ENCODE assay signal across 2 cellular contexts in the genomic region with DNA sequence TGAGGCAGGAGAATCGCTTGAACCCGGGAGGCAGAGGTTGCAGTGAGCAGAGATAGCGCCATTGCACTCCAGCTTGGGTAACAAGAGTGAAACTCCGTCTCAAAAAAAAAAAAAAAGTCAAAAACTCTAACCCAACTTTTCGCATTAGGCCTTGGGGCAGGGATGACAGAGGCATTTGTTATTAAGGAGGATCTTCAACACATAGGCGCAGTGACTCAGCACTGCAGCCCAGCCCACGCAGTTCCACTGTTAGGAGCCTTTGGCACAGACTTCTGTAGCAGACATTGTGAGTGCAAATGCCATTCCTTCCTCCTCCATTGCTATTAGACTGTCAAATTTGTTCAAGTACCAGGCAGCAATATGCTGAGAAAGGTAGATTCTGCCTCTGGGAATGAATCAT.
TF ChIP-seq lines count a peak whose summit lies in the region.

No MANE protein-coding gene starts in this region.

TF ChIP-seq in H1, 55 proteins besides CTCF, POLR2A, EP300 and RAD21:
- TF ChIP-seq GABPA (IDR thresholded peaks at IDR 0.05; ENCODE audit: borderline replicate concordance, insufficient read depth, low read length) (no peak), ASH2L (IDR thresholded peaks at IDR 0.05; ENCODE audit: low read length) (no peak), TEAD4 (IDR thresholded peaks at IDR 0.05; ENCODE audit: low read depth, low read length) (no peak), NRF1 (IDR thresholded peaks at IDR 0.05; ENCODE audit: low read depth, low read length) (no peak), CREB1 (IDR thresholded peaks at IDR 0.05) (no peak), RFX5 (IDR thresholded peaks at IDR 0.05; ENCODE audit: borderline replicate concordance, low read depth, low read length) (no peak)
- TF ChIP-seq, protein P1, sequence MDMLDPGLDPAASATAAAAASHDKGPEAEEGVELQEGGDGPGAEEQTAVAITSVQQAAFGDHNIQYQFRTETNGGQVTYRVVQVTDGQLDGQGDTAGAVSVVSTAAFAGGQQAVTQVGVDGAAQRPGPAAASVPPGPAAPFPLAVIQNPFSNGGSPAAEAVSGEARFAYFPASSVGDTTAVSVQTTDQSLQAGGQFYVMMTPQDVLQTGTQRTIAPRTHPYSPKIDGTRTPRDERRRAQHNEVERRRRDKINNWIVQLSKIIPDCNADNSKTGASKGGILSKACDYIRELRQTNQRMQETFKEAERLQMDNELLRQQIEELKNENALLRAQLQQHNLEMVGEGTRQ (IDR thresholded peaks at IDR 0.05; ENCODE audit: low read length): no peak

TF ChIP-seq in WTC11, 78 proteins besides CTCF, POLR2A, EP300 and RAD21:
- TF ChIP-seq NR2C2 (CRISPR knock-in tag; IDR thresholded peaks at IDR 0.05) (no peak), ATF3 (CRISPR knock-in tag; conservative IDR thresholded peaks at IDR 0.05) (no peak), SOX15 (CRISPR knock-in tag; IDR thresholded peaks at IDR 0.05) (no peak), TEAD1 (CRISPR knock-in tag; IDR thresholded peaks at IDR 0.05) (no peak), ZNF512 (CRISPR knock-in tag; IDR thresholded peaks at IDR 0.05; ENCODE audit: borderline replicate concordance) (no peak), ZNF263 (CRISPR knock-in tag; IDR thresholded peaks at IDR 0.05; ENCODE audit: low read depth) (no peak), MXD4 (CRISPR knock-in tag; IDR thresholded peaks at IDR 0.05; ENCODE audit: borderline replicate concordance) (no peak), PRDM15 (CRISPR knock-in tag; IDR thresholded peaks at IDR 0.05) (no peak), NFATC4 (CRISPR knock-in tag; IDR thresholded peaks at IDR 0.05) (no peak), TP53 (CRISPR knock-in tag; IDR thresholded peaks at IDR 0.05) (no peak)
- TF ChIP-seq, protein P2, sequence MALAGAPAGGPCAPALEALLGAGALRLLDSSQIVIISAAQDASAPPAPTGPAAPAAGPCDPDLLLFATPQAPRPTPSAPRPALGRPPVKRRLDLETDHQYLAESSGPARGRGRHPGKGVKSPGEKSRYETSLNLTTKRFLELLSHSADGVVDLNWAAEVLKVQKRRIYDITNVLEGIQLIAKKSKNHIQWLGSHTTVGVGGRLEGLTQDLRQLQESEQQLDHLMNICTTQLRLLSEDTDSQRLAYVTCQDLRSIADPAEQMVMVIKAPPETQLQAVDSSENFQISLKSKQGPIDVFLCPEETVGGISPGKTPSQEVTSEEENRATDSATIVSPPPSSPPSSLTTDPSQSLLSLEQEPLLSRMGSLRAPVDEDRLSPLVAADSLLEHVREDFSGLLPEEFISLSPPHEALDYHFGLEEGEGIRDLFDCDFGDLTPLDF (CRISPR knock-in tag; IDR thresholded peaks at IDR 0.05): no peak
- TF ChIP-seq, protein P3, sequence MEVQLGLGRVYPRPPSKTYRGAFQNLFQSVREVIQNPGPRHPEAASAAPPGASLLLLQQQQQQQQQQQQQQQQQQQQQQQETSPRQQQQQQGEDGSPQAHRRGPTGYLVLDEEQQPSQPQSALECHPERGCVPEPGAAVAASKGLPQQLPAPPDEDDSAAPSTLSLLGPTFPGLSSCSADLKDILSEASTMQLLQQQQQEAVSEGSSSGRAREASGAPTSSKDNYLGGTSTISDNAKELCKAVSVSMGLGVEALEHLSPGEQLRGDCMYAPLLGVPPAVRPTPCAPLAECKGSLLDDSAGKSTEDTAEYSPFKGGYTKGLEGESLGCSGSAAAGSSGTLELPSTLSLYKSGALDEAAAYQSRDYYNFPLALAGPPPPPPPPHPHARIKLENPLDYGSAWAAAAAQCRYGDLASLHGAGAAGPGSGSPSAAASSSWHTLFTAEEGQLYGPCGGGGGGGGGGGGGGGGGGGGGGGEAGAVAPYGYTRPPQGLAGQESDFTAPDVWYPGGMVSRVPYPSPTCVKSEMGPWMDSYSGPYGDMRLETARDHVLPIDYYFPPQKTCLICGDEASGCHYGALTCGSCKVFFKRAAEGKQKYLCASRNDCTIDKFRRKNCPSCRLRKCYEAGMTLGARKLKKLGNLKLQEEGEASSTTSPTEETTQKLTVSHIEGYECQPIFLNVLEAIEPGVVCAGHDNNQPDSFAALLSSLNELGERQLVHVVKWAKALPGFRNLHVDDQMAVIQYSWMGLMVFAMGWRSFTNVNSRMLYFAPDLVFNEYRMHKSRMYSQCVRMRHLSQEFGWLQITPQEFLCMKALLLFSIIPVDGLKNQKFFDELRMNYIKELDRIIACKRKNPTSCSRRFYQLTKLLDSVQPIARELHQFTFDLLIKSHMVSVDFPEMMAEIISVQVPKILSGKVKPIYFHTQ (CRISPR knock-in tag; IDR thresholded peaks at IDR 0.05): no peak
- TF ChIP-seq, protein P4, sequence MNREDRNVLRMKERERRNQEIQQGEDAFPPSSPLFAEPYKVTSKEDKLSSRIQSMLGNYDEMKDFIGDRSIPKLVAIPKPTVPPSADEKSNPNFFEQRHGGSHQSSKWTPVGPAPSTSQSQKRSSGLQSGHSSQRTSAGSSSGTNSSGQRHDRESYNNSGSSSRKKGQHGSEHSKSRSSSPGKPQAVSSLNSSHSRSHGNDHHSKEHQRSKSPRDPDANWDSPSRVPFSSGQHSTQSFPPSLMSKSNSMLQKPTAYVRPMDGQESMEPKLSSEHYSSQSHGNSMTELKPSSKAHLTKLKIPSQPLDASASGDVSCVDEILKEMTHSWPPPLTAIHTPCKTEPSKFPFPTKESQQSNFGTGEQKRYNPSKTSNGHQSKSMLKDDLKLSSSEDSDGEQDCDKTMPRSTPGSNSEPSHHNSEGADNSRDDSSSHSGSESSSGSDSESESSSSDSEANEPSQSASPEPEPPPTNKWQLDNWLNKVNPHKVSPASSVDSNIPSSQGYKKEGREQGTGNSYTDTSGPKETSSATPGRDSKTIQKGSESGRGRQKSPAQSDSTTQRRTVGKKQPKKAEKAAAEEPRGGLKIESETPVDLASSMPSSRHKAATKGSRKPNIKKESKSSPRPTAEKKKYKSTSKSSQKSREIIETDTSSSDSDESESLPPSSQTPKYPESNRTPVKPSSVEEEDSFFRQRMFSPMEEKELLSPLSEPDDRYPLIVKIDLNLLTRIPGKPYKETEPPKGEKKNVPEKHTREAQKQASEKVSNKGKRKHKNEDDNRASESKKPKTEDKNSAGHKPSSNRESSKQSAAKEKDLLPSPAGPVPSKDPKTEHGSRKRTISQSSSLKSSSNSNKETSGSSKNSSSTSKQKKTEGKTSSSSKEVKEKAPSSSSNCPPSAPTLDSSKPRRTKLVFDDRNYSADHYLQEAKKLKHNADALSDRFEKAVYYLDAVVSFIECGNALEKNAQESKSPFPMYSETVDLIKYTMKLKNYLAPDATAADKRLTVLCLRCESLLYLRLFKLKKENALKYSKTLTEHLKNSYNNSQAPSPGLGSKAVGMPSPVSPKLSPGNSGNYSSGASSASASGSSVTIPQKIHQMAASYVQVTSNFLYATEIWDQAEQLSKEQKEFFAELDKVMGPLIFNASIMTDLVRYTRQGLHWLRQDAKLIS (CRISPR knock-in tag; IDR thresholded peaks at IDR 0.05; ENCODE audit: borderline replicate concordance): no peak
- TF ChIP-seq, protein P5, sequence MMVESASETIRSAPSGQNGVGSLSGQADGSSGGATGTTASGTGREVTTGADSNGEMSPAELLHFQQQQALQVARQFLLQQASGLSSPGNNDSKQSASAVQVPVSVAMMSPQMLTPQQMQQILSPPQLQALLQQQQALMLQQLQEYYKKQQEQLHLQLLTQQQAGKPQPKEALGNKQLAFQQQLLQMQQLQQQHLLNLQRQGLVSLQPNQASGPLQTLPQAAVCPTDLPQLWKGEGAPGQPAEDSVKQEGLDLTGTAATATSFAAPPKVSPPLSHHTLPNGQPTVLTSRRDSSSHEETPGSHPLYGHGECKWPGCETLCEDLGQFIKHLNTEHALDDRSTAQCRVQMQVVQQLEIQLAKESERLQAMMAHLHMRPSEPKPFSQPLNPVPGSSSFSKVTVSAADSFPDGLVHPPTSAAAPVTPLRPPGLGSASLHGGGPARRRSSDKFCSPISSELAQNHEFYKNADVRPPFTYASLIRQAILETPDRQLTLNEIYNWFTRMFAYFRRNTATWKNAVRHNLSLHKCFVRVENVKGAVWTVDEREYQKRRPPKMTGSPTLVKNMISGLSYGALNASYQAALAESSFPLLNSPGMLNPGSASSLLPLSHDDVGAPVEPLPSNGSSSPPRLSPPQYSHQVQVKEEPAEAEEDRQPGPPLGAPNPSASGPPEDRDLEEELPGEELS (CRISPR knock-in tag; IDR thresholded peaks at IDR 0.05): no peak
